ENCODE assay signal across 14 cellular contexts in genomic region chr2:165827219-165827920, GRCh38. TPM values are rescaled to one million over a fixed set of nuclear protein-coding genes. Genes with fewer than 3 reads are reported as not detected.
DNase-seq lines count a peak whose midpoint lies in the region; ATAC-seq, FAIRE-seq and TF ChIP-seq lines count a peak whose summit lies in the region.
"Had no signal": no experiment of that assay in that cellular context is flagged by ENCODE, and none has a peak within 500 bp of the region (broad histone marks: within the 10 kb centered on the region; RNA-seq: fewer than 3 reads in every experiment).

No MANE protein-coding gene starts in this region.

- H3K4me3 ChIP-seq in astrocyte (ENCODE audit: insufficient read depth, low read depth, low read length): no peak overlapping the region

- H4K20me1 ChIP-seq in astrocyte (ENCODE audit: insufficient read depth, low read length): no peaks in the 10 kb centered on the region

- H3K9me3 Mint-ChIP-seq in astrocyte (ENCODE audit: unreplicated experiment): no peaks in the 10 kb centered on the region
- H3K9me3 Mint-ChIP-seq: CD4-positive, alpha-beta T cell; stimulated activated naive CD8-positive, alpha-beta T cell treated with anti-CD3 and anti-CD28 coated beads, Interleukin-15, amount 100 ng/mL, for 72 hours had no signal

- H3K79me2 ChIP-seq in astrocyte (ENCODE audit: insufficient read depth, low read length): no peaks in the 10 kb centered on the region

- no peaks in the 10 kb centered on the region for H3K27me3 Mint-ChIP-seq in astrocyte (ENCODE audit: low read depth, unreplicated experiment)

- H3K36me3 ChIP-seq in astrocyte (ENCODE audit: insufficient read depth, low read length): no peaks in the 10 kb centered on the region

- no peaks in the 10 kb centered on the region for H3K36me3 Mint-ChIP-seq in astrocyte (ENCODE audit: low read depth, unreplicated experiment)
- H3K36me3 Mint-ChIP-seq: activated naive CD8-positive, alpha-beta T cell; mesothelial cell of epicardium had no signal

- H3K4me3 Mint-ChIP-seq in astrocyte (ENCODE audit: unreplicated experiment): no peak overlapping the region
- H3K4me3 Mint-ChIP-seq: activated CD8-positive, alpha-beta T cell treated with anti-CD3 and anti-CD28 coated beads, Interleukin-2, amount 10 ng/mL, durations not matched to agents 7 days and 5 days; activated naive CD8-positive, alpha-beta T cell; CD4-positive, alpha-beta T cell; mesothelial cell of epicardium; stimulated activated naive CD8-positive, alpha-beta T cell treated with anti-CD3 and anti-CD28 coated beads, Interleukin-15, amount 100 ng/mL, for 72 hours had no signal

- H3K4me1 Mint-ChIP-seq in astrocyte (ENCODE audit: low read depth, unreplicated experiment): peaks cover 26% of the 10 kb centered on the region
- H3K4me1 Mint-ChIP-seq: stimulated activated naive CD8-positive, alpha-beta T cell treated with anti-CD3 and anti-CD28 coated beads, Interleukin-15, amount 100 ng/mL, for 72 hours had no signal

- no peak overlapping the region for H3K4me2 ChIP-seq in astrocyte (ENCODE audit: low read length)

- H3K9me3 ChIP-seq in astrocyte (ENCODE audit: insufficient read depth, low read depth, low read length): no peaks in the 10 kb centered on the region

- FAIRE-seq in GM19239 (lab: Jason Lieb, UNC) (peak; percentile 8), astrocyte (lab: Jason Lieb, UNC) (peak; percentile 41)

- ATAC-seq in GM21737 (IDR thresholded peaks at IDR 0.05; ENCODE audit: unreplicated experiment): peak; percentile 77
- ATAC-seq in HG03175 (IDR thresholded peaks at IDR 0.05; ENCODE audit: unreplicated experiment): peak; percentile 63
- no peak for ATAC-seq in HG03095 (IDR thresholded peaks at IDR 0.05; ENCODE audit: unreplicated experiment)
- ATAC-seq: activated CD8-positive, alpha-beta T cell treated with anti-CD3 and anti-CD28 coated beads, Interleukin-2, amount 10 ng/mL, durations not matched to agents 7 days and 5 days; stimulated activated naive CD8-positive, alpha-beta T cell treated with anti-CD3 and anti-CD28 coated beads, Interleukin-15, amount 100 ng/mL, for 72 hours had no signal

- no peak overlapping the region for H3K27ac Mint-ChIP-seq in astrocyte (ENCODE audit: unreplicated experiment)
- H3K27ac Mint-ChIP-seq: activated CD8-positive, alpha-beta T cell treated with anti-CD3 and anti-CD28 coated beads, Interleukin-2, amount 10 ng/mL, durations not matched to agents 7 days and 5 days; activated naive CD8-positive, alpha-beta T cell; CD4-positive, alpha-beta T cell; mesothelial cell of epicardium; stimulated activated naive CD8-positive, alpha-beta T cell treated with anti-CD3 and anti-CD28 coated beads, Interleukin-15, amount 100 ng/mL, for 72 hours had no signal

- H3K4me1 ChIP-seq in astrocyte (ENCODE audit: insufficient read depth, low read length): no peaks in the 10 kb centered on the region

- no peak overlapping the region for H3K27ac ChIP-seq in astrocyte (ENCODE audit: low read depth, low read length)
- H3K27ac ChIP-seq: HL-60 had no signal

- H3K9ac ChIP-seq in astrocyte (ENCODE audit: low read length): no peak overlapping the region

- no peak for DNase-seq in GM19239 (ENCODE audit: insufficient read length, low spot score)
- no peak for DNase-seq in astrocyte (ENCODE audit: low read depth)
- no peak for DNase-seq in activated CD4-positive, alpha-beta T cell treated with anti-CD3 and anti-CD28 coated beads for 48 hours
- DNase-seq in DMS 273 (lab: John Stamatoyannopoulos, UW; ENCODE audit: unreplicated experiment): no peak
- DNase-seq: activated CD8-positive, alpha-beta T cell treated with anti-CD3 and anti-CD28 coated beads, Interleukin-2, amount 10 ng/mL, durations not matched to agents 7 days and 5 days; CD4-positive, alpha-beta T cell; stimulated activated CD4-positive, alpha-beta T cell treated with anti-CD3 and anti-CD28 coated beads, Interleukin-2, amount 100 ng/mL, for 48 hours; stimulated activated naive CD8-positive, alpha-beta T cell treated with anti-CD3 and anti-CD28 coated beads, Interleukin-15, amount 100 ng/mL, for 72 hours had no signal

- TF ChIP-seq CTCF in astrocyte (IDR thresholded peaks at IDR 0.05; ENCODE audit: insufficient read depth, low read depth, low read length): no peak

- H2AFZ ChIP-seq in astrocyte (ENCODE audit: low read depth, low read length): no peak overlapping the region

- H3K27me3 ChIP-seq in astrocyte (ENCODE audit: insufficient read depth, low read length): no peaks in the 10 kb centered on the region

RNA-seq across cellular contexts. Expression of gene GALNT3, which starts 33.3 kb away (rescaled TPM):
- total RNA-seq in astrocyte: 16.4 and 19.9 TPM in 2 replicates
